Comparison of ENCODE assay signal across 2 cellular contexts in the genomic region with DNA sequence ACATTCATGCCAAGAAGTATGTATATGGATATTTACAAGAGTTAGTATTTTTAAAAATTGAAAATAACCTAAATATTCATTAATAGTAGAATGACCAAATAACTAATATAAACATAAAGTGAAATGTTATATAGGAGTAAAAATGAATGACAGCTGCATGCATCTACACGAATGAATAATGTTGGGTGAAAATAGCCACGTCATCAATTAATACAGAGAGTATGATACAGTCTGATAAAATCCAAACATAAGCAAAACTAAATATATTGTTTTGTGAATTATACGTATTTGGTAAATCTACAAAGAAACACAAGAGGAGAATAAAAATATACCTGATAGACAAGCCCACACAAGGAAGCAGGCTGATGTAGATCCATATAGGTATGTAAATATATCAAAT.
A peak's percentile ranks its signal among the peaks of the same experiment; 100 is the strongest.
TF ChIP-seq lines count a peak whose summit lies in the region.

No MANE protein-coding gene starts in this region.

TF ChIP-seq in HepG2, 621 proteins besides CTCF, POLR2A, EP300 and RAD21:
- TF ChIP-seq ARNT2 (CRISPR knock-in tag; IDR thresholded peaks at IDR 0.05; ENCODE audit: low read depth) (no peak), MAFF (IDR thresholded peaks at IDR 0.05; ENCODE audit: low read depth, low read length) (peak; percentile 95), MAFK (conservative IDR thresholded peaks at IDR 0.05 in 1 of 2, IDR thresholded peaks at IDR 0.05 in 1 of 2; ENCODE audit: low read length in 2 of 2) (peak; percentile 92 to 96)

TF ChIP-seq in GM12878, 131 proteins besides CTCF, POLR2A, EP300 and RAD21:
- no peak for TF ChIP-seq RAD51 (IDR thresholded peaks at IDR 0.05)
- TF ChIP-seq ZZZ3 (IDR thresholded peaks at IDR 0.05; ENCODE audit: control insufficient read depth, insufficient read length, low read depth) = no peak
- no peak for TF ChIP-seq NR2F1 (conservative IDR thresholded peaks at IDR 0.05)
- TF ChIP-seq, protein P1, sequence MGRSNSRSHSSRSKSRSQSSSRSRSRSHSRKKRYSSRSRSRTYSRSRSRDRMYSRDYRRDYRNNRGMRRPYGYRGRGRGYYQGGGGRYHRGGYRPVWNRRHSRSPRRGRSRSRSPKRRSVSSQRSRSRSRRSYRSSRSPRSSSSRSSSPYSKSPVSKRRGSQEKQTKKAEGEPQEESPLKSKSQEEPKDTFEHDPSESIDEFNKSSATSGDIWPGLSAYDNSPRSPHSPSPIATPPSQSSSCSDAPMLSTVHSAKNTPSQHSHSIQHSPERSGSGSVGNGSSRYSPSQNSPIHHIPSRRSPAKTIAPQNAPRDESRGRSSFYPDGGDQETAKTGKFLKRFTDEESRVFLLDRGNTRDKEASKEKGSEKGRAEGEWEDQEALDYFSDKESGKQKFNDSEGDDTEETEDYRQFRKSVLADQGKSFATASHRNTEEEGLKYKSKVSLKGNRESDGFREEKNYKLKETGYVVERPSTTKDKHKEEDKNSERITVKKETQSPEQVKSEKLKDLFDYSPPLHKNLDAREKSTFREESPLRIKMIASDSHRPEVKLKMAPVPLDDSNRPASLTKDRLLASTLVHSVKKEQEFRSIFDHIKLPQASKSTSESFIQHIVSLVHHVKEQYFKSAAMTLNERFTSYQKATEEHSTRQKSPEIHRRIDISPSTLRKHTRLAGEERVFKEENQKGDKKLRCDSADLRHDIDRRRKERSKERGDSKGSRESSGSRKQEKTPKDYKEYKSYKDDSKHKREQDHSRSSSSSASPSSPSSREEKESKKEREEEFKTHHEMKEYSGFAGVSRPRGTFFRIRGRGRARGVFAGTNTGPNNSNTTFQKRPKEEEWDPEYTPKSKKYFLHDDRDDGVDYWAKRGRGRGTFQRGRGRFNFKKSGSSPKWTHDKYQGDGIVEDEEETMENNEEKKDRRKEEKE (IDR thresholded peaks at IDR 0.05) = no peak
- TF ChIP-seq, protein P2, sequence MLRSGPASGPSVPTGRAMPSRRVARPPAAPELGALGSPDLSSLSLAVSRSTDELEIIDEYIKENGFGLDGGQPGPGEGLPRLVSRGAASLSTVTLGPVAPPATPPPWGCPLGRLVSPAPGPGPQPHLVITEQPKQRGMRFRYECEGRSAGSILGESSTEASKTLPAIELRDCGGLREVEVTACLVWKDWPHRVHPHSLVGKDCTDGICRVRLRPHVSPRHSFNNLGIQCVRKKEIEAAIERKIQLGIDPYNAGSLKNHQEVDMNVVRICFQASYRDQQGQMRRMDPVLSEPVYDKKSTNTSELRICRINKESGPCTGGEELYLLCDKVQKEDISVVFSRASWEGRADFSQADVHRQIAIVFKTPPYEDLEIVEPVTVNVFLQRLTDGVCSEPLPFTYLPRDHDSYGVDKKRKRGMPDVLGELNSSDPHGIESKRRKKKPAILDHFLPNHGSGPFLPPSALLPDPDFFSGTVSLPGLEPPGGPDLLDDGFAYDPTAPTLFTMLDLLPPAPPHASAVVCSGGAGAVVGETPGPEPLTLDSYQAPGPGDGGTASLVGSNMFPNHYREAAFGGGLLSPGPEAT (IDR thresholded peaks at IDR 0.05; ENCODE audit: low read depth) = no peak
- TF ChIP-seq ZNF622 (IDR thresholded peaks at IDR 0.05) = no peak
- TF ChIP-seq, protein P3, sequence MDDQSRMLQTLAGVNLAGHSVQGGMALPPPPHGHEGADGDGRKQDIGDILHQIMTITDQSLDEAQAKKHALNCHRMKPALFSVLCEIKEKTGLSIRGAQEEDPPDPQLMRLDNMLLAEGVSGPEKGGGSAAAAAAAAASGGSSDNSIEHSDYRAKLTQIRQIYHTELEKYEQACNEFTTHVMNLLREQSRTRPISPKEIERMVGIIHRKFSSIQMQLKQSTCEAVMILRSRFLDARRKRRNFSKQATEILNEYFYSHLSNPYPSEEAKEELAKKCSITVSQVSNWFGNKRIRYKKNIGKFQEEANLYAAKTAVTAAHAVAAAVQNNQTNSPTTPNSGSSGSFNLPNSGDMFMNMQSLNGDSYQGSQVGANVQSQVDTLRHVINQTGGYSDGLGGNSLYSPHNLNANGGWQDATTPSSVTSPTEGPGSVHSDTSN (IDR thresholded peaks at IDR 0.05; ENCODE audit: insufficient replicate concordance, low read depth, low read length) = no peak
- TF ChIP-seq NRF1 (conservative IDR thresholded peaks at IDR 0.05; ENCODE audit: low read depth, low read length) = no peak
- no peak for TF ChIP-seq CHD4 (IDR thresholded peaks at IDR 0.05)
- no peak for TF ChIP-seq NFYA (IDR thresholded peaks at IDR 0.05; ENCODE audit: borderline replicate concordance, low read depth, low read length)
- no peak for TF ChIP-seq SREBF1 (IDR thresholded peaks at IDR 0.05; ENCODE audit: low read length)
- TF ChIP-seq POLR2AphosphoS5 (IDR thresholded peaks at IDR 0.05; ENCODE audit: low read length) = no peak
- no peak for TF ChIP-seq CREB1 (IDR thresholded peaks at IDR 0.05; ENCODE audit: low read depth)
- TF ChIP-seq, protein P4, sequence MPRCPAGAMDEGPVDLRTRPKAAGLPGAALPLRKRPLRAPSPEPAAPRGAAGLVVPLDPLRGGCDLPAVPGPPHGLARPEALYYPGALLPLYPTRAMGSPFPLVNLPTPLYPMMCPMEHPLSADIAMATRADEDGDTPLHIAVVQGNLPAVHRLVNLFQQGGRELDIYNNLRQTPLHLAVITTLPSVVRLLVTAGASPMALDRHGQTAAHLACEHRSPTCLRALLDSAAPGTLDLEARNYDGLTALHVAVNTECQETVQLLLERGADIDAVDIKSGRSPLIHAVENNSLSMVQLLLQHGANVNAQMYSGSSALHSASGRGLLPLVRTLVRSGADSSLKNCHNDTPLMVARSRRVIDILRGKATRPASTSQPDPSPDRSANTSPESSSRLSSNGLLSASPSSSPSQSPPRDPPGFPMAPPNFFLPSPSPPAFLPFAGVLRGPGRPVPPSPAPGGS (IDR thresholded peaks at IDR 0.05; ENCODE audit: borderline replicate concordance, insufficient read depth, low read depth, low read length, poor library complexity, severe bottlenecking) = no peak
- no peak for TF ChIP-seq RUNX3 (IDR thresholded peaks at IDR 0.05; ENCODE audit: low read length)
- no peak for TF ChIP-seq ESRRA (IDR thresholded peaks at IDR 0.05; ENCODE audit: low read length)
- TF ChIP-seq BMI1 (IDR thresholded peaks at IDR 0.05; ENCODE audit: borderline replicate concordance) = no peak
TF ChIP-seq in GM12878: peak in this region for 0.
